18 cellular contexts compared by ENCODE assay signal in genomic region chr16:9042943-9043680, GRCh38. TPM values are rescaled to one million over a fixed set of nuclear protein-coding genes. Genes with fewer than 3 reads are reported as not detected.
DNase-seq lines count a peak whose midpoint lies in the region; ATAC-seq and TF ChIP-seq lines count a peak whose summit lies in the region.
"Had no signal": no experiment of that assay in that cellular context is flagged by ENCODE, and none has a peak within 500 bp of the region (broad histone marks: within the 10 kb centered on the region; RNA-seq: fewer than 3 reads in every experiment).

No MANE protein-coding gene starts in this region.

- no peak for ATAC-seq in GM18502 (IDR thresholded peaks at IDR 0.05; ENCODE audit: poor library complexity, unreplicated experiment)
- ATAC-seq in activated T-cell treated with anti-CD3 and anti-CD28 coated beads, Interleukin-2, amount 50 U/mL, for 72 hours (replicated peaks in 1 of 2): no peak
- no peak for ATAC-seq in GM21423 (IDR thresholded peaks at IDR 0.05; ENCODE audit: unreplicated experiment)
- ATAC-seq: CD8-positive, alpha-beta T cell; psoas muscle; Right ventricle myocardium inferior; stimulated activated naive CD8-positive, alpha-beta T cell treated with anti-CD3 and anti-CD28 coated beads, Interleukin-15, Interleukin-2, amounts not matched to agents 100 U/mL and 50 U/mL, for 24 hours had no signal

- no peaks in the 10 kb centered on the region for H3K27me3 Mint-ChIP-seq in activated T-cell treated with anti-CD3 and anti-CD28 coated beads, Interleukin-2, amount 50 U/mL, for 72 hours (ENCODE audit: low read depth)
- H3K27me3 Mint-ChIP-seq: activated naive CD8-positive, alpha-beta T cell had no signal

- no peak overlapping the region for H3K27ac ChIP-seq in WERI-Rb-1
- H3K27ac ChIP-seq: psoas muscle had no signal

- peaks cover 2 to 7% of the 10 kb centered on the region in 2 donors for H3K9me3 Mint-ChIP-seq in activated T-cell treated with anti-CD3 and anti-CD28 coated beads, Interleukin-2, amount 50 U/mL, for 72 hours

- H3K36me3 Mint-ChIP-seq in activated T-cell treated with anti-CD3 and anti-CD28 coated beads, Interleukin-2, amount 50 U/mL, for 72 hours (ENCODE audit: insufficient read depth in 2 of 2): peaks cover 5 to 10% of the 10 kb centered on the region in 2 donors
- H3K36me3 Mint-ChIP-seq: activated naive CD8-positive, alpha-beta T cell; CD8-positive, alpha-beta T cell; mesothelial cell of epicardium had no signal

- no peaks in the 10 kb centered on the region for H3K9me3 ChIP-seq in WERI-Rb-1 (ENCODE audit: severe bottlenecking)

- H3K27me3 ChIP-seq in WERI-Rb-1 (ENCODE audit: insufficient read depth, low read depth, severe bottlenecking): no peaks in the 10 kb centered on the region

- peaks cover 31% of the 10 kb centered on the region for H3K4me1 Mint-ChIP-seq in activated T-cell treated with anti-CD3 and anti-CD28 coated beads, Interleukin-2, amount 50 U/mL, for 72 hours (ENCODE audit: low read depth)

- no peak overlapping the region for H3K4me3 ChIP-seq in choroid plexus epithelial cell (ENCODE audit: low read depth, low read length)
- no peak overlapping the region for H3K4me3 ChIP-seq in WERI-Rb-1 (ENCODE audit: low read depth, low read length)
- H3K4me3 ChIP-seq: psoas muscle had no signal

- DNase-seq in Ammon's horn (ENCODE audit: low spot score) (peak; percentile 50), NCI-H2171 treated with DMSO at 0.1 percent for 48 hours (lab: John Stamatoyannopoulos, UW) (peak; percentile 90), choroid plexus epithelial cell (ENCODE audit: low read depth) (peak; percentile 62), occipital lobe (lab: John Stamatoyannopoulos, UW) (peak; percentile 4), WERI-Rb-1 (no peak)
- no peak for DNase-seq in activated T-cell treated with anti-CD3 and anti-CD28 coated beads, Interleukin-2, amount 50 U/mL, for 72 hours
- DNase-seq: CD8-positive, alpha-beta T cell; GF-D8; KBM-7; NCI-H1436 treated with DMSO at 0.1 percent for 48 hours; psoas muscle; stimulated activated CD4-positive, alpha-beta T cell treated with anti-CD3 and anti-CD28 coated beads, Interleukin-4, amount 100 ng/mL, for 4 hours; stimulated activated naive CD8-positive, alpha-beta T cell treated with anti-CD3 and anti-CD28 coated beads, Interleukin-15, Interleukin-2, amounts not matched to agents 100 U/mL and 50 U/mL, for 24 hours had no signal

- H3K36me3 ChIP-seq in WERI-Rb-1: no peaks in the 10 kb centered on the region

- H3K4me3 Mint-ChIP-seq in activated T-cell treated with anti-CD3 and anti-CD28 coated beads, Interleukin-2, amount 50 U/mL, for 72 hours: no peak overlapping the region
- H3K4me3 Mint-ChIP-seq: activated naive CD8-positive, alpha-beta T cell; CD8-positive, alpha-beta T cell; mesothelial cell of epicardium had no signal

- no peak overlapping the region for H3K27ac Mint-ChIP-seq in activated T-cell treated with anti-CD3 and anti-CD28 coated beads, Interleukin-2, amount 50 U/mL, for 72 hours
- H3K27ac Mint-ChIP-seq: activated naive CD8-positive, alpha-beta T cell; CD8-positive, alpha-beta T cell; mesothelial cell of epicardium had no signal

- no peak for TF ChIP-seq CTCF in choroid plexus epithelial cell (conservative IDR thresholded peaks at IDR 0.05; ENCODE audit: low read depth, low read length)
- no peak for TF ChIP-seq CTCF in WERI-Rb-1 (IDR thresholded peaks at IDR 0.05; ENCODE audit: low read depth, low read length)

RNA-seq across cellular contexts. Expression of gene HAPSTR1, which starts 48.3 kb away (rescaled TPM):
- total RNA-seq in occipital lobe: 153 TPM
- total RNA-seq in activated T-cell treated with anti-CD3 and anti-CD28 coated beads, Interleukin-2, amount 50 U/mL, for 72 hours: 10 to 100 TPM; 81.5 to 82.3 TPM

Comparison
In these comparisons a context has a peak if more than half of its experiments do, and no peak if none do; other contexts are left out.
1. DNase-seq: peak in Ammon's horn (single experiment), NCI-H2171 treated with DMSO at 0.1 percent for 48 hours (single experiment), choroid plexus epithelial cell (single experiment) and occipital lobe (single experiment); none in activated T-cell treated with anti-CD3 and anti-CD28 coated beads, Interleukin-2, amount 50 U/mL, for 72 hours (0 of 2) and WERI-Rb-1 (single experiment).